In the genomic region with DNA sequence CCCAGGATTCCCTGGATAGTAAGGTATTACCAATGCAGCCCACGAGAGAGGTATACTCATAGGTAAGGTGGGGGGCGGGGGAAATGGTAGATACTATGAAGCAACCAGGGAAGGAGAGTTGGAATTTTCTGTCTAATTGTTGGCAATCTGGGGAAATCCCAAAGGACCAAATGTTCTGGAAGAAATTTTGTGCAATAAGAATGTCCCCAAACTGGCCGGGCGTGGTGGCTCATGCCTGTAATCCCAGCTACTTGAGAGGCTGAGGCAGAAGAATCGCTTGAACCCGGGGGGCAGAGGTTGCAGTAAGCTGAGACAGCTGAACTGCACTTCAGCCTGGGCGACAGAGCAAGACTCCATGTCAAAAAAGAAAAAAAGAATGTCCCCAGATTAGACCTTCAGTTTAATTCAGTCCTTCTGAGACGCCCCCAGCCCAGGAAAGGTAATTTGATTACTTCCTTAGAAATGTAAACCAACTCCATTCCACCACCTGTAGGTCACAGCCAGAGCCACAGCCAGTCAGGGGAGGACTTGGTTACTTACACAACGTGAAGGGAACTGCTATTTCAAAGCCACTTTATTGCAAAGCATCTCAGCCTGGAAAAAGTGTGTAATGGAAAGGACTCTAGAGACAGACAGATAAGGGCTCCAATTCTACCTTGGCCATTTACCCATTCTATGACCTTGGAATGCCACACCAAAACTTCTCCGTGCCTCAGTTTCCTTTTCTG, we compare ENCODE assay signal across 17 cellular contexts. TPM values are rescaled to one million over a fixed set of nuclear protein-coding genes. Genes with fewer than 3 reads are reported as not detected.
A peak's percentile ranks its signal among the peaks of the same experiment; 100 is the strongest.
DNase-seq lines count a peak whose midpoint lies in the region; ATAC-seq and TF ChIP-seq lines count a peak whose summit lies in the region.
"Had no signal": no experiment of that assay in that cellular context is flagged by ENCODE, and none has a peak within 500 bp of the region (broad histone marks: within the 10 kb centered on the region; RNA-seq: fewer than 3 reads in every experiment).

No MANE protein-coding gene starts in this region.

- no peak overlapping the region for H2BK120ac ChIP-seq in mesenchymal stem cell (ENCODE audit: low read depth, low read length)

- no peaks in the 10 kb centered on the region for H3K9me3 ChIP-seq in ES-I3 (ENCODE audit: control insufficient read depth, insufficient read depth, low read length)
- H3K9me3 ChIP-seq in mesenchymal stem cell (ENCODE audit: control insufficient read depth, low read length), result no peaks in the 10 kb centered on the region
- H3K9me3 ChIP-seq: colonic mucosa, esophagus muscularis mucosa, right lobe of liver had no signal

- H3K9ac ChIP-seq in ES-I3 (ENCODE audit: low read depth, low read length) (0 out of 2 replicates have a peak overlapping the region, but pooled peaks have one; percentile 6), mesenchymal stem cell (ENCODE audit: low read length) (no peak overlapping the region)

- no peaks in the 10 kb centered on the region for H3K79me1 ChIP-seq in mesenchymal stem cell (replicated peaks; ENCODE audit: low read length, poor library complexity, severe bottlenecking)

- H3K14ac ChIP-seq in mesenchymal stem cell (ENCODE audit: low read length in 2 of 2), result no peak overlapping the region

- H3K23ac ChIP-seq in mesenchymal stem cell (ENCODE audit: low read length in 2 of 2), result no peak overlapping the region

- H3K27ac ChIP-seq in mesenchymal stem cell (ENCODE audit: low read length, poor library complexity, severe bottlenecking), result no peak overlapping the region
- H3K27ac ChIP-seq: colonic mucosa, right lobe of liver had no signal

- no peak overlapping the region for H2BK15ac ChIP-seq in mesenchymal stem cell (ENCODE audit: low read depth, poor library complexity, severe bottlenecking)

- H2BK5ac ChIP-seq in mesenchymal stem cell (ENCODE audit: low read depth, low read length, poor library complexity, severe bottlenecking), result no peak overlapping the region

- no peaks in the 10 kb centered on the region for H3K36me3 Mint-ChIP-seq in activated CD8-positive, alpha-beta memory T cell treated with anti-CD3 and anti-CD28 coated beads, Interleukin-2, amount 10 ng/mL, durations not matched to agents 7 days and 5 days
- H3K36me3 Mint-ChIP-seq: type B pancreatic cell had no signal

- TF ChIP-seq CTCF in NB4 (IDR thresholded peaks at IDR 0.05; ENCODE audit: low read depth, low read length) (no peak), fibroblast of villous mesenchyme (IDR thresholded peaks at IDR 0.05; ENCODE audit: insufficient read depth, low read depth, low read length) (no peak)

- H3K9me3 Mint-ChIP-seq in activated CD8-positive, alpha-beta memory T cell treated with anti-CD3 and anti-CD28 coated beads, Interleukin-2, amount 10 ng/mL, durations not matched to agents 7 days and 5 days (ENCODE audit: low read depth), result peaks cover 2% of the 10 kb centered on the region
- H3K9me3 Mint-ChIP-seq: neural crest cell, type B pancreatic cell had no signal

- TF ChIP-seq POLR2A in NB4 (IDR thresholded peaks at IDR 0.05; ENCODE audit: extremely low read depth, insufficient read length) (no peak), erythroblast (IDR thresholded peaks at IDR 0.05; ENCODE audit: low read length) (no peak)

- CTCF ChIA-PET in activated CD8-positive, alpha-beta memory T cell treated with anti-CD3 and anti-CD28 coated beads, Interleukin-2, amount 10 ng/mL, durations not matched to agents 7 days and 5 days (lab: Charles Lee), result no interaction called here

- H3K27ac Mint-ChIP-seq in activated CD8-positive, alpha-beta memory T cell treated with anti-CD3 and anti-CD28 coated beads, Interleukin-2, amount 10 ng/mL, durations not matched to agents 7 days and 5 days, result no peak overlapping the region
- H3K27ac Mint-ChIP-seq: type B pancreatic cell had no signal

- no peak overlapping the region for H2BK12ac ChIP-seq in mesenchymal stem cell (ENCODE audit: low read length in 2 of 2)

- no peak overlapping the region for H4K91ac ChIP-seq in mesenchymal stem cell (ENCODE audit: low read length)

- no peak overlapping the region for H3K4me2 ChIP-seq in mesenchymal stem cell (ENCODE audit: low read length, poor library complexity, severe bottlenecking)

- H3K18ac ChIP-seq in mesenchymal stem cell (ENCODE audit: low read depth in 1 of 2, low read length in 2 of 2), result no peak overlapping the region

- H3K4me1 ChIP-seq in ES-I3 (ENCODE audit: insufficient read depth, low read length) (peaks cover 14% of the 10 kb centered on the region), mesenchymal stem cell (ENCODE audit: control insufficient read depth, insufficient read depth, low read depth, low read length) (no peaks in the 10 kb centered on the region)
- H3K4me1 ChIP-seq: colonic mucosa, right lobe of liver had no signal

- H3K4me3 Mint-ChIP-seq in activated CD8-positive, alpha-beta memory T cell treated with anti-CD3 and anti-CD28 coated beads, Interleukin-2, amount 10 ng/mL, durations not matched to agents 7 days and 5 days, result no peak overlapping the region
- H3K4me3 Mint-ChIP-seq: neural crest cell, type B pancreatic cell had no signal

- H3K27me3 ChIP-seq in mesenchymal stem cell (ENCODE audit: control insufficient read depth in 1 of 2, insufficient read depth in 1 of 2, low read length in 2 of 2), result no peaks in the 10 kb centered on the region
- H3K27me3 ChIP-seq: colonic mucosa, esophagus muscularis mucosa, right lobe of liver had no signal

- H3K4ac ChIP-seq in mesenchymal stem cell (ENCODE audit: low read depth in 1 of 2, low read length in 2 of 2), result no peak overlapping the region

- no peak overlapping the region for H2AK5ac ChIP-seq in mesenchymal stem cell (ENCODE audit: low read length, severe bottlenecking)

- DNase-seq in NB4 (ENCODE audit: low read depth), result peak; percentile 33
- DNase-seq in fibroblast of villous mesenchyme (ENCODE audit: low read depth), result peak; percentile 45
- DNase-seq in mesenchymal stem cell, result peak; percentile 19
- no peak for DNase-seq in erythroblast (lab: John Stamatoyannopoulos, UW)
- DNase-seq in NCI-H1436 (lab: John Stamatoyannopoulos, UW), result no peak
- no peak for DNase-seq in activated CD8-positive, alpha-beta memory T cell treated with anti-CD3 and anti-CD28 coated beads, Interleukin-2, amount 10 ng/mL, durations not matched to agents 7 days and 5 days
- no peak for DNase-seq in activated CD4-positive, CD25-positive, alpha-beta regulatory T cell (lab: John Stamatoyannopoulos, UW)
- DNase-seq: activated effector memory CD4-positive, alpha-beta T cell treated with anti-CD3 and anti-CD28 coated beads, Interleukin-2, amount 50 U/mL, for 16 hours; colonic mucosa; NCI-H446 treated with DMSO at 0.1 percent for 48 hours; right lobe of liver; stimulated activated CD4-positive, alpha-beta T cell treated with anti-CD3 and anti-CD28 coated beads, Interleukin-4, amount 100 ng/mL, for 24 hours had no signal

- WGBS in mesenchymal stem cell, result 69% methylated on average over 9 of the region's 10 CpGs

- H3K36me3 ChIP-seq in ES-I3 (ENCODE audit: insufficient read depth, low read length) (no peaks in the 10 kb centered on the region), mesenchymal stem cell (ENCODE audit: control insufficient read depth in 1 of 2, insufficient read depth in 2 of 2, low read depth in 1 of 2, low read length in 2 of 2) (no peaks in the 10 kb centered on the region)
- H3K36me3 ChIP-seq: colonic mucosa, esophagus muscularis mucosa, right lobe of liver had no signal

- H3K4me1 Mint-ChIP-seq in activated CD8-positive, alpha-beta memory T cell treated with anti-CD3 and anti-CD28 coated beads, Interleukin-2, amount 10 ng/mL, durations not matched to agents 7 days and 5 days, result no peaks in the 10 kb centered on the region
- H3K4me1 Mint-ChIP-seq: neural crest cell had no signal

- ATAC-seq in activated CD8-positive, alpha-beta memory T cell treated with anti-CD3 and anti-CD28 coated beads, Interleukin-2, amount 10 ng/mL, durations not matched to agents 7 days and 5 days, result no peak

- H3K4me3 ChIP-seq in NB4 (ENCODE audit: low read depth, low read length) (no peak overlapping the region), fibroblast of villous mesenchyme (ENCODE audit: low read depth, low read length) (no peak overlapping the region), mesenchymal stem cell (ENCODE audit: insufficient read depth in 1 of 2, low read depth in 1 of 2, low read length in 2 of 2) (no peak overlapping the region)
- H3K4me3 ChIP-seq: colonic mucosa, esophagus muscularis mucosa, right lobe of liver had no signal

- H4K8ac ChIP-seq in mesenchymal stem cell (ENCODE audit: low read length), result no peak overlapping the region

- H3K27me3 Mint-ChIP-seq in activated CD8-positive, alpha-beta memory T cell treated with anti-CD3 and anti-CD28 coated beads, Interleukin-2, amount 10 ng/mL, durations not matched to agents 7 days and 5 days, result no peaks in the 10 kb centered on the region
- H3K27me3 Mint-ChIP-seq: type B pancreatic cell had no signal

- no peak overlapping the region for H2AFZ ChIP-seq in mesenchymal stem cell (ENCODE audit: low read depth, low read length)

RNA-seq across cellular contexts. Expression of a gene that starts 50.0 kb away (rescaled TPM):
- total RNA-seq in fibroblast of villous mesenchyme, result 2.6 and 3.5 TPM in 2 replicates
- 21.2 TPM for polyA plus RNA-seq in mesenchymal stem cell (2013, experiment 1 of 2)
- 21.0 TPM for polyA plus RNA-seq in mesenchymal stem cell (2013, experiment 2 of 2)
- 1 to 10 TPM in 1 of 2 experiments, under 1 TPM in 1; 0.53 to 1.5 TPM for total RNA-seq in activated CD8-positive, alpha-beta memory T cell treated with anti-CD3 and anti-CD28 coated beads, Interleukin-2, amount 10 ng/mL, durations not matched to agents 7 days and 5 days
- total RNA-seq: neural crest cell, OCI-LY7 had no signal

Comparison
In these comparisons a context has a peak if more than half of its experiments do, and no peak if none do; other contexts are left out.
1. DNase-seq: peak in NB4 (single experiment), fibroblast of villous mesenchyme (single experiment) and mesenchymal stem cell (single experiment); none in erythroblast (0 of 2), NCI-H1436 (single experiment), activated CD8-positive, alpha-beta memory T cell treated with anti-CD3 and anti-CD28 coated beads, Interleukin-2, amount 10 ng/mL, durations not matched to agents 7 days and 5 days (single experiment) and activated CD4-positive, CD25-positive, alpha-beta regulatory T cell (0 of 4).